Comparison of ENCODE assay signal across 9 cellular contexts in genomic region chr4:140243345-140243753, GRCh38.
DNase-seq lines count a peak whose midpoint lies in the region; ATAC-seq and TF ChIP-seq lines count a peak whose summit lies in the region.
"Had no signal": no experiment of that assay in that cellular context is flagged by ENCODE, and none has a peak within 500 bp of the region (broad histone marks: within the 10 kb centered on the region; RNA-seq: fewer than 3 reads in every experiment).

No MANE protein-coding gene starts in this region.

- H3K36me3 Mint-ChIP-seq in stimulated activated effector memory CD8-positive, alpha-beta T cell treated with anti-CD3 and anti-CD28 coated beads, Interleukin-12 subunit alpha, Interleukin-12 subunit beta, amount 100 ng/mL, for 72 hours = no peaks in the 10 kb centered on the region

- H3K9me3 Mint-ChIP-seq in stimulated activated effector memory CD8-positive, alpha-beta T cell treated with anti-CD3 and anti-CD28 coated beads, Interleukin-12 subunit alpha, Interleukin-12 subunit beta, amount 100 ng/mL, for 72 hours = no peaks in the 10 kb centered on the region

- ATAC-seq in GM19324 (IDR thresholded peaks at IDR 0.05; ENCODE audit: low FRiP score, unreplicated experiment) (peak; percentile 90), HG03139 (IDR thresholded peaks at IDR 0.05; ENCODE audit: unreplicated experiment) (peak; percentile 61), body of pancreas (peak; percentile 80)
- peak; percentile 21 for ATAC-seq in stimulated activated effector memory CD8-positive, alpha-beta T cell treated with anti-CD3 and anti-CD28 coated beads, Interleukin-12 subunit alpha, Interleukin-12 subunit beta, amount 100 ng/mL, for 72 hours
- ATAC-seq: heart left ventricle had no signal

- no peak overlapping the region for H3K27ac Mint-ChIP-seq in stimulated activated effector memory CD8-positive, alpha-beta T cell treated with anti-CD3 and anti-CD28 coated beads, Interleukin-12 subunit alpha, Interleukin-12 subunit beta, amount 100 ng/mL, for 72 hours

- intact Hi-C loops in body of pancreas (cut with DNase I) = loop anchor here (10.0 kb wide), 1 partner anchor 79 kb away; no protein-coding TSS in a partner anchor

- DNase-seq in GF-D8 (lab: John Stamatoyannopoulos, UW) (peak; percentile 39), NCI-H2227 (lab: John Stamatoyannopoulos, UW; ENCODE audit: unreplicated experiment) (peak; percentile 43), body of pancreas (peak in 3 of 4 donors; percentile 61 to 71 (median 65)), glomerular visceral epithelial cell (ENCODE audit: extremely low spot score) (no peak), HUDEP-2 (lab: John Stamatoyannopoulos, UW; ENCODE audit: unreplicated experiment in 76 of 76) (no peak)
- no peak for DNase-seq in stimulated activated effector memory CD8-positive, alpha-beta T cell treated with anti-CD3 and anti-CD28 coated beads, Interleukin-12 subunit alpha, Interleukin-12 subunit beta, amount 100 ng/mL, for 72 hours (ENCODE audit: low spot score in 2 of 2)

- no peaks in the 10 kb centered on the region for H3K36me3 ChIP-seq in body of pancreas (replicated peaks in 1 of 2; ENCODE audit: insufficient read depth in 1 of 2, low read depth in 2 of 2)
- H3K36me3 ChIP-seq: heart left ventricle had no signal

- TF ChIP-seq CTCF in body of pancreas (IDR thresholded peaks at IDR 0.05) = no peak

- peak overlapping the region; percentile 31 for H3K4me3 Mint-ChIP-seq in stimulated activated effector memory CD8-positive, alpha-beta T cell treated with anti-CD3 and anti-CD28 coated beads, Interleukin-12 subunit alpha, Interleukin-12 subunit beta, amount 100 ng/mL, for 72 hours

- H3K4me1 Mint-ChIP-seq in stimulated activated effector memory CD8-positive, alpha-beta T cell treated with anti-CD3 and anti-CD28 coated beads, Interleukin-12 subunit alpha, Interleukin-12 subunit beta, amount 100 ng/mL, for 72 hours = peaks cover 19% of the 10 kb centered on the region

- WGBS in body of pancreas, 2 donors = 16 to 41% methylated on average over 6 of the region's 6 CpGs

- peak overlapping the region; percentile 23 to 82 (median 64) for H3K27ac ChIP-seq in body of pancreas

- TF ChIP-seq POLR2A in body of pancreas (IDR thresholded peaks at IDR 0.05) = peak in 2 of 3 donors; percentile 66 to 71

- no peaks in the 10 kb centered on the region for H3K9me3 ChIP-seq in body of pancreas
- H3K9me3 ChIP-seq: heart left ventricle had no signal

- no peaks in the 10 kb centered on the region for H3K27me3 ChIP-seq in body of pancreas
- H3K27me3 ChIP-seq: heart left ventricle had no signal

- H3K4me3 ChIP-seq in body of pancreas = no peak overlapping the region
- H3K4me3 ChIP-seq: heart left ventricle had no signal

- peaks cover 12% of the 10 kb centered on the region for H3K4me1 ChIP-seq in body of pancreas

Comparison
In these comparisons a context has a peak if more than half of its experiments do, and no peak if none do; other contexts are left out.
1. DNase-seq: peak in GF-D8 (single experiment), NCI-H2227 (single experiment) and body of pancreas (3 of 4); none in stimulated activated effector memory CD8-positive, alpha-beta T cell treated with anti-CD3 and anti-CD28 coated beads, Interleukin-12 subunit alpha, Interleukin-12 subunit beta, amount 100 ng/mL, for 72 hours (0 of 2), glomerular visceral epithelial cell (single experiment) and HUDEP-2 (0 of 76).
2. ATAC-seq: peak in every context shown above with its lines; median percentile 90 in GM19324; 80 in body of pancreas; 61 in HG03139; 21 in stimulated activated effector memory CD8-positive, alpha-beta T cell treated with anti-CD3 and anti-CD28 coated beads, Interleukin-12 subunit alpha, Interleukin-12 subunit beta, amount 100 ng/mL, for 72 hours.